In genomic region chr6:73739097-73739496, GRCh38 we compare ENCODE assay signal across 8 cellular contexts. TPM values are rescaled to one million over a fixed set of nuclear protein-coding genes. Genes with fewer than 3 reads are reported as not detected.
DNase-seq lines count a peak whose midpoint lies in the region; ATAC-seq, FAIRE-seq and TF ChIP-seq lines count a peak whose summit lies in the region.

No MANE protein-coding gene starts in this region.

- peak; percentile 83 for FAIRE-seq in kidney (lab: Jason Lieb, UNC)

- peaks cover 5% of the 10 kb centered on the region for H3K27me3 Mint-ChIP-seq in CD4-positive, CD25-positive, alpha-beta regulatory T cell

- H3K9ac ChIP-seq in kidney (ENCODE audit: low read length in 2 of 2): no peak overlapping the region

- no peak overlapping the region for H3K27ac Mint-ChIP-seq in CD4-positive, CD25-positive, alpha-beta regulatory T cell

- H3K4me1 Mint-ChIP-seq in CD4-positive, CD25-positive, alpha-beta regulatory T cell: peaks cover 0 to 5% (median 0%) of the 10 kb centered on the region in 4 donors

- intact Hi-C loops in kidney (cut with DNase I): loop anchor here (5.0 kb wide), 1 partner anchor 1468 kb away; the partner anchor contains the start of gene COL12A1

- H3K4me1 ChIP-seq in CD4-positive, CD25-positive, alpha-beta regulatory T cell (ENCODE audit: control insufficient read depth, insufficient read depth, low read length, poor library complexity, severe bottlenecking): no peaks in the 10 kb centered on the region
- H3K4me1 ChIP-seq in kidney (ENCODE audit: control insufficient read depth in 1 of 2, insufficient read depth in 1 of 2, low read depth in 1 of 2, low read length in 2 of 2): no peaks in the 10 kb centered on the region
- no peaks in the 10 kb centered on the region for H3K4me1 ChIP-seq in thoracic aorta (ENCODE audit: control insufficient read depth in 1 of 2, low read depth in 2 of 2)

- in situ Hi-C loops in brain microvascular endothelial cell (cut with HindIII; ENCODE audit: low pct_ligation_motif_present, low sequenced_read_pairs): no loop called here

- no peak overlapping the region for H3K4me3 Mint-ChIP-seq in CD4-positive, CD25-positive, alpha-beta regulatory T cell

- H3K27ac ChIP-seq in CD4-positive, CD25-positive, alpha-beta regulatory T cell (ENCODE audit: insufficient read depth, low read length, poor library complexity, severe bottlenecking): no peak overlapping the region
- H3K27ac ChIP-seq in brain microvascular endothelial cell (no peak overlapping the region), kidney (ENCODE audit: low read depth in 2 of 2, low read length in 2 of 2) (no peak overlapping the region), thoracic aorta (no peak overlapping the region)

- no peaks in the 10 kb centered on the region for H3K9me3 Mint-ChIP-seq in CD4-positive, CD25-positive, alpha-beta regulatory T cell

- H3K36me3 ChIP-seq in CD4-positive, CD25-positive, alpha-beta regulatory T cell (ENCODE audit: control insufficient read depth, insufficient read depth, low read length): no peaks in the 10 kb centered on the region
- H3K36me3 ChIP-seq in brain microvascular endothelial cell (replicated peaks) (no peaks in the 10 kb centered on the region), kidney (ENCODE audit: control insufficient read depth in 1 of 2, insufficient read depth in 2 of 2, low read length in 2 of 2) (no peaks in the 10 kb centered on the region), thoracic aorta (no peaks in the 10 kb centered on the region)

- DNase-seq in CD4-positive, CD25-positive, alpha-beta regulatory T cell: peak in 2 of 3 donors; percentile 64 to 78
- DNase-seq in NCI-H526 treated with DMSO at 0.1 percent for 48 hours (lab: John Stamatoyannopoulos, UW) (peak; percentile 55), brain microvascular endothelial cell (peak; percentile 28), kidney (no peak), thoracic aorta (ENCODE audit: low spot score) (no peak), T-helper 9 cell (no peak)

- no peaks in the 10 kb centered on the region for H3K9me3 ChIP-seq in CD4-positive, CD25-positive, alpha-beta regulatory T cell (ENCODE audit: control insufficient read depth in 2 of 2, low read length in 2 of 2)
- H3K9me3 ChIP-seq in kidney (ENCODE audit: control insufficient read depth in 1 of 2, low read length in 2 of 2) (no peaks in the 10 kb centered on the region), thoracic aorta (no peaks in the 10 kb centered on the region)

- peak; percentile 50 to 55 for ATAC-seq in CD4-positive, CD25-positive, alpha-beta regulatory T cell (ENCODE audit: low read depth in 2 of 2)
- ATAC-seq in GM18870 (IDR thresholded peaks at IDR 0.05; ENCODE audit: unreplicated experiment) (peak; percentile 57), HG03378 (IDR thresholded peaks at IDR 0.05; ENCODE audit: unreplicated experiment) (peak; percentile 81), thoracic aorta (ENCODE audit: insufficient number of reproducible peaks, low FRiP score, low read depth) (peak; percentile 30)

- H3K36me3 Mint-ChIP-seq in CD4-positive, CD25-positive, alpha-beta regulatory T cell: no peaks in the 10 kb centered on the region

- TF ChIP-seq CTCF in brain microvascular endothelial cell (IDR thresholded peaks at IDR 0.05; ENCODE audit: low read depth, low read length, missing control alignments): peak; percentile 59
- TF ChIP-seq CTCF in kidney (IDR thresholded peaks at IDR 0.05; ENCODE audit: borderline replicate concordance, extremely low read depth, insufficient read depth): peak; percentile 76
- TF ChIP-seq CTCF in thoracic aorta (IDR thresholded peaks at IDR 0.05): peak; percentile 74

- H3K27me3 ChIP-seq in CD4-positive, CD25-positive, alpha-beta regulatory T cell (ENCODE audit: control insufficient read depth, insufficient read depth, low read length): peaks cover 5% of the 10 kb centered on the region
- H3K27me3 ChIP-seq in brain microvascular endothelial cell (replicated peaks) (no peaks in the 10 kb centered on the region), thoracic aorta (replicated peaks; ENCODE audit: insufficient read depth) (no peaks in the 10 kb centered on the region)

- H3K4me3 ChIP-seq in CD4-positive, CD25-positive, alpha-beta regulatory T cell (ENCODE audit: low read depth, low read length): no peak overlapping the region
- H3K4me3 ChIP-seq in brain microvascular endothelial cell (ENCODE audit: low read depth, low read length): no peak overlapping the region
- H3K4me3 ChIP-seq in kidney (ENCODE audit: low read length in 2 of 2): no peak overlapping the region
- no peak overlapping the region for H3K4me3 ChIP-seq in thoracic aorta

RNA-seq across cellular contexts. Expression of gene CD109, which starts 43.1 kb away (rescaled TPM):
- total RNA-seq in CD4-positive, CD25-positive, alpha-beta regulatory T cell: 1.3 TPM
- under 1 TPM; 0.02 to 0.32 (median 0.06) TPM for polyA plus RNA-seq in CD4-positive, CD25-positive, alpha-beta regulatory T cell
- total RNA-seq in kidney (19.0 TPM), thoracic aorta (10 to 100 TPM; 12.6 to 21.3 TPM)
- polyA plus RNA-seq in kidney (ENCODE audit: insufficient read depth, low read depth, low replicate concordance): 3.7 TPM

Comparison
In these comparisons a context has a peak if more than half of its experiments do, and no peak if none do; other contexts are left out.
1. ATAC-seq: peak in every context shown above with its lines; median percentile 81 in HG03378; 57 in GM18870; 52 in CD4-positive, CD25-positive, alpha-beta regulatory T cell; 30 in thoracic aorta.
2. DNase-seq: peak in CD4-positive, CD25-positive, alpha-beta regulatory T cell (2 of 3), NCI-H526 treated with DMSO at 0.1 percent for 48 hours (single experiment) and brain microvascular endothelial cell (single experiment); none in kidney (single experiment), thoracic aorta (single experiment) and T-helper 9 cell (single experiment).
3. Peak in every context shown above with its lines, with median percentiles within 50 percentile points of each other: CTCF ChIP-seq.